ENCODE assay signal across 19 cellular contexts in the genomic region with DNA sequence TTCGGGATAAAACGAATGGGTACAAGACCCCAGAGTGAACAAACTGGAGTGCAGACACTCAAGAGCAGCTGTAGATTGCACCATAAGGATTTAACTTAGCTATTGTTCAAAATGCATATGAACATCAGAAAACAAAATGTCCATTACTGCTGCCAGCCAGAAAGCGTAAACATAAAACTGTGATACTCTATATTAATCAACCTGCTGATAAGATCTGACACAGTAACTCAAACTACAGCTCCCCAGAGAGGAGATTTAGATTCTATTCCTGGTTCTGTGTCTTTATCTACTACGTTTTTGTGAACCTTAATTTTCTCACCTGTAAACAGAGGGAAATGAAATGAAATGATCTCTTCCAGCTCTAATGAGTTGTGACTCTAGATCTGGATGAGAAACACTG.
"Had no signal": no experiment of that assay in that cellular context is flagged by ENCODE, and none has a peak within 500 bp of the region (broad histone marks: within the 10 kb centered on the region; RNA-seq: fewer than 3 reads in every experiment).

No MANE protein-coding gene starts in this region.

- DNase-seq: dermis blood vessel endothelial cell; erythroblast; foreskin keratinocyte; kidney glomerular epithelial cell; mesendoderm; naive B cell; posterior cingulate gyrus; sigmoid colon; stimulated activated CD4-positive, alpha-beta T cell treated with anti-CD3 and anti-CD28 coated beads, Interleukin-2, amount 100 ng/mL, for 24 hours; stimulated activated CD4-positive, alpha-beta T cell treated with anti-CD3 and anti-CD28 coated beads, Interleukin-4, amount 100 ng/mL, for 4 hours; stimulated activated naive B cell treated with anti-CD40 and anti-IgM and Interleukin-4, amounts not matched to agents 10 μg/mL and 1 μg/mL and 100 μg/mL, for 72 hours; stimulated activated naive CD8-positive, alpha-beta T cell treated with anti-CD3 and anti-CD28 coated beads, Interleukin-15, amount 100 ng/mL, for 72 hours; testis; transverse colon had no signal

- H3K9me3 ChIP-seq: neutrophil, right atrium auricular region, sigmoid colon, testis, transverse colon had no signal

- H3K27ac Mint-ChIP-seq: naive B cell; stimulated activated naive B cell treated with anti-CD40 and anti-IgM and Interleukin-4, amounts not matched to agents 10 μg/mL and 1 μg/mL and 100 μg/mL, for 72 hours; stimulated activated naive CD8-positive, alpha-beta T cell treated with anti-CD3 and anti-CD28 coated beads, Interleukin-15, amount 100 ng/mL, for 72 hours had no signal

- FAIRE-seq: colon, endothelial cell of umbilical vein had no signal

- H3K9me3 Mint-ChIP-seq: stimulated activated naive B cell treated with anti-CD40 and anti-IgM and Interleukin-4, amounts not matched to agents 10 μg/mL and 1 μg/mL and 100 μg/mL, for 72 hours; stimulated activated naive CD8-positive, alpha-beta T cell treated with anti-CD3 and anti-CD28 coated beads, Interleukin-15, amount 100 ng/mL, for 72 hours had no signal

- H3K36me3 Mint-ChIP-seq: naive B cell; stimulated activated naive B cell treated with anti-CD40 and anti-IgM and Interleukin-4, amounts not matched to agents 10 μg/mL and 1 μg/mL and 100 μg/mL, for 72 hours had no signal

- ATAC-seq: foreskin keratinocyte; stimulated activated naive B cell treated with anti-CD40 and anti-IgM and Interleukin-4, amounts not matched to agents 10 μg/mL and 1 μg/mL and 100 μg/mL, for 72 hours; stimulated activated naive CD8-positive, alpha-beta T cell treated with anti-CD3 and anti-CD28 coated beads, Interleukin-15, amount 100 ng/mL, for 72 hours had no signal

- H3K4me1 Mint-ChIP-seq: naive B cell; stimulated activated naive B cell treated with anti-CD40 and anti-IgM and Interleukin-4, amounts not matched to agents 10 μg/mL and 1 μg/mL and 100 μg/mL, for 72 hours; stimulated activated naive CD8-positive, alpha-beta T cell treated with anti-CD3 and anti-CD28 coated beads, Interleukin-15, amount 100 ng/mL, for 72 hours had no signal

- H3K27me3 ChIP-seq: foreskin keratinocyte, neutrophil, right atrium auricular region, sigmoid colon, testis, transverse colon had no signal

- H3K36me3 ChIP-seq: neutrophil, right atrium auricular region, sigmoid colon, transverse colon had no signal

- H3K4me3 ChIP-seq: right atrium auricular region, sigmoid colon, skin epidermis, testis, transverse colon had no signal

- H3K27me3 Mint-ChIP-seq: naive B cell; stimulated activated naive B cell treated with anti-CD40 and anti-IgM and Interleukin-4, amounts not matched to agents 10 μg/mL and 1 μg/mL and 100 μg/mL, for 72 hours; stimulated activated naive CD8-positive, alpha-beta T cell treated with anti-CD3 and anti-CD28 coated beads, Interleukin-15, amount 100 ng/mL, for 72 hours had no signal

- H3K4me3 Mint-ChIP-seq: naive B cell; stimulated activated naive B cell treated with anti-CD40 and anti-IgM and Interleukin-4, amounts not matched to agents 10 μg/mL and 1 μg/mL and 100 μg/mL, for 72 hours; stimulated activated naive CD8-positive, alpha-beta T cell treated with anti-CD3 and anti-CD28 coated beads, Interleukin-15, amount 100 ng/mL, for 72 hours had no signal

- H3K27ac ChIP-seq: foreskin keratinocyte, neutrophil, right atrium auricular region, sigmoid colon, testis, transverse colon had no signal
